Comparison of ENCODE assay signal across 1 cellular context in genomic region chr14:101687756-101688546, GRCh38.
A peak's percentile ranks its signal among the peaks of the same experiment; 100 is the strongest.
TF ChIP-seq lines count a peak whose summit lies in the region.

No MANE protein-coding gene starts in this region.

TF ChIP-seq in K562, 482 proteins besides CTCF, POLR2A, EP300 and RAD21 (continued from another document and continues in another):
- no peak for TF ChIP-seq FOXP4 (CRISPR knock-in tag; IDR thresholded peaks at IDR 0.05; ENCODE audit: borderline replicate concordance)
- no peak for TF ChIP-seq ZBTB26 (CRISPR knock-in tag; IDR thresholded peaks at IDR 0.05)
- peak; percentile 65; the same call in 1 of the 2 replicates for TF ChIP-seq ZNF76 (CRISPR knock-in tag; IDR thresholded peaks at IDR 0.05; ENCODE audit: borderline replicate concordance)
- TF ChIP-seq HNRNPLL (IDR thresholded peaks at IDR 0.05; ENCODE audit: low read depth, low read length, poor library complexity, severe bottlenecking): no peak
- TF ChIP-seq ERF (CRISPR knock-in tag; IDR thresholded peaks at IDR 0.05): no peak
- no peak for TF ChIP-seq ZNF253 (CRISPR knock-in tag; conservative IDR thresholded peaks at IDR 0.05)
- peak in 1 of 2 experiments; percentile 54; a peak in 1 of 4 replicates for TF ChIP-seq RCOR1 (IDR thresholded peaks at IDR 0.05; ENCODE audit: borderline replicate concordance in 1 of 2, low read depth in 2 of 2, low read length in 2 of 2)
- TF ChIP-seq EWSR1 (IDR thresholded peaks at IDR 0.05; ENCODE audit: borderline replicate concordance, low read depth, partially characterized antibody): no peak
- TF ChIP-seq NCOA1 (IDR thresholded peaks at IDR 0.05; ENCODE audit: low read depth): no peak
- peak; percentile 78 for TF ChIP-seq ZNF41 (CRISPR knock-in tag; conservative IDR thresholded peaks at IDR 0.05)
- peak; percentile 71 for TF ChIP-seq ZNF584 (CRISPR knock-in tag; IDR thresholded peaks at IDR 0.05; ENCODE audit: low read depth)
- TF ChIP-seq BRD4 (IDR thresholded peaks at IDR 0.05): no peak
- TF ChIP-seq NELFE (IDR thresholded peaks at IDR 0.05; ENCODE audit: insufficient read depth, insufficient read length): no peak
- TF ChIP-seq RFX1 (IDR thresholded peaks at IDR 0.05): no peak
- no peak for TF ChIP-seq ZFP91 (CRISPR knock-in tag; IDR thresholded peaks at IDR 0.05)
- no peak for TF ChIP-seq MNT (conservative IDR thresholded peaks at IDR 0.05)
- TF ChIP-seq NCOR1 (IDR thresholded peaks at IDR 0.05): peak; percentile 47; the same call in 1 of the 2 replicates
- TF ChIP-seq MTA1 (IDR thresholded peaks at IDR 0.05; ENCODE audit: borderline replicate concordance): no peak
- no peak for TF ChIP-seq ZFP30 (CRISPR knock-in tag; IDR thresholded peaks at IDR 0.05; ENCODE audit: borderline replicate concordance)
- TF ChIP-seq ZNF3 (CRISPR knock-in tag; IDR thresholded peaks at IDR 0.05): no peak
- TF ChIP-seq SAP30 (IDR thresholded peaks at IDR 0.05; ENCODE audit: borderline replicate concordance, insufficient read depth, low read depth, low read length, poor library complexity, severe bottlenecking): no peak
- TF ChIP-seq KAT8 (IDR thresholded peaks at IDR 0.05; ENCODE audit: low read depth): no peak
- no peak for TF ChIP-seq MBD1 (CRISPR knock-in tag; IDR thresholded peaks at IDR 0.05)
- no peak for TF ChIP-seq SMC3 (conservative IDR thresholded peaks at IDR 0.05; ENCODE audit: insufficient read depth, low read depth, low read length)
- no peak for TF ChIP-seq SLC30A9 (CRISPR knock-in tag; IDR thresholded peaks at IDR 0.05)
- peak; percentile 62; the same call in 1 of the 2 replicates for TF ChIP-seq KLF13 (tag; IDR thresholded peaks at IDR 0.05; ENCODE audit: borderline replicate concordance, low read depth)
- no peak for TF ChIP-seq FIP1L1 (IDR thresholded peaks at IDR 0.05; ENCODE audit: low read depth, low read length, poor library complexity, severe bottlenecking)
- no peak for TF ChIP-seq ATF7 (IDR thresholded peaks at IDR 0.05)
- TF ChIP-seq KDM4B (IDR thresholded peaks at IDR 0.05; ENCODE audit: borderline replicate concordance in 2 of 2, low read depth in 1 of 2): no peak
- peak; percentile 62; the same call in 1 of the 2 replicates for TF ChIP-seq ZNF165 (CRISPR knock-in tag; IDR thresholded peaks at IDR 0.05; ENCODE audit: borderline replicate concordance)
- no peak for TF ChIP-seq FOXP1 (CRISPR knock-in tag; IDR thresholded peaks at IDR 0.05)
- TF ChIP-seq DNMT1 (IDR thresholded peaks at IDR 0.05): no peak
- no peak for TF ChIP-seq CCAR2 (IDR thresholded peaks at IDR 0.05; ENCODE audit: low read depth, low read length)
- no peak for TF ChIP-seq PRPF4 (IDR thresholded peaks at IDR 0.05; ENCODE audit: insufficient read depth, low read depth, low read length, poor library complexity, severe bottlenecking)
- no peak for TF ChIP-seq POLR2H (tag; IDR thresholded peaks at IDR 0.05; ENCODE audit: low read depth)
- TF ChIP-seq ZMIZ1 (IDR thresholded peaks at IDR 0.05; ENCODE audit: low read depth in 2 of 2, low read length in 2 of 2): no peak
- no peak for TF ChIP-seq ZKSCAN1 (IDR thresholded peaks at IDR 0.05; ENCODE audit: low read depth, low read length)
- peak; percentile 27; the same call in 1 of the 2 replicates for TF ChIP-seq STAT5A (IDR thresholded peaks at IDR 0.05; ENCODE audit: borderline replicate concordance, low read length)
- peak; percentile 77; the same call in 1 of the 2 replicates for TF ChIP-seq HINFP (tag; conservative IDR thresholded peaks at IDR 0.05; ENCODE audit: low read depth)
- no peak for TF ChIP-seq ZNF121 (CRISPR knock-in tag; conservative IDR thresholded peaks at IDR 0.05)
- no peak for TF ChIP-seq TFAM (CRISPR knock-in tag; conservative IDR thresholded peaks at IDR 0.05)
- peak; percentile 61; the same call in 1 of the 2 replicates for TF ChIP-seq ZNF239 (CRISPR knock-in tag; IDR thresholded peaks at IDR 0.05)
- TF ChIP-seq ZNF280B (CRISPR knock-in tag; IDR thresholded peaks at IDR 0.05): no peak
- peak; percentile 61; the same call in 1 of the 2 replicates for TF ChIP-seq GATAD2A (IDR thresholded peaks at IDR 0.05)
- no peak for TF ChIP-seq U2AF1 (optimal IDR thresholded peaks at IDR 0.05; ENCODE audit: low read depth, low read length)
- TF ChIP-seq THRA (IDR thresholded peaks at IDR 0.05): no peak
- peak; percentile 96 for TF ChIP-seq CXXC5 (CRISPR knock-in tag; IDR thresholded peaks at IDR 0.05)
- TF ChIP-seq MECOM (CRISPR knock-in tag; IDR thresholded peaks at IDR 0.05): peak; percentile 94
- peak; percentile 67 for TF ChIP-seq ZBTB12 (CRISPR knock-in tag; IDR thresholded peaks at IDR 0.05)
- no peak for TF ChIP-seq EGR1 (conservative IDR thresholded peaks at IDR 0.05)
- TF ChIP-seq ZNF707 (CRISPR knock-in tag; conservative IDR thresholded peaks at IDR 0.05): peak; percentile 75
- no peak for TF ChIP-seq TAF15 (IDR thresholded peaks at IDR 0.05; ENCODE audit: low read depth, low read length)
- TF ChIP-seq ARNT (IDR thresholded peaks at IDR 0.05): no peak
